9 cellular contexts compared by ENCODE assay signal in the genomic region with DNA sequence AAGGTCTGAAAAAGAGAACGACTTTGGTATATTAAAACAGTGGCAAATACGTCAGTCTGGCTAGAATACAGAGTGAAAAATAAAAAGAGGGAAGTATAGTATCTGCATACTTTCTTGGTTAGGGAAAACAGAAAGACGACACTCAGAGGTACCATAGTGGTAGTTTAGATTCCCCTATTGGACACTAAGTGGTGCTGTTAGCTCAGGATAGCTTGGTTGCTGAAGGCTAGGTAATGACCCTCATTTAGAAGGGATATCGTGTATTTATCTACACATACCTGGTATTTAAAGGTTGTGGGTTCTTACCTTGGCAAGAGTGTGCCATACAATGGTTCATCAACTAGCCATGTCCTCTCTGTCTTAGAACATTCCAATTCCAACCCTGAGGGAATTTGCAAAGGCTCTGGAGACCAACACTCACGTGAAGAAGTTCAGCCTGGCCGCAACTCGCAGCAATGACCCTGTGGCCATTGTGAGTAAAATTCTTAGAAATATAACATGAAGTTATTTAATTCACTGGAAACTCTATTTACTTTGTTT. TPM values are rescaled to one million over a fixed set of nuclear protein-coding genes. Genes with fewer than 3 reads are reported as not detected.
DNase-seq lines count a peak whose midpoint lies in the region; ATAC-seq and TF ChIP-seq lines count a peak whose summit lies in the region.
"Had no signal": no experiment of that assay in that cellular context is flagged by ENCODE, and none has a peak within 500 bp of the region (broad histone marks: within the 10 kb centered on the region; RNA-seq: fewer than 3 reads in every experiment).

No MANE protein-coding gene starts in this region.

- no peak for ATAC-seq in GM18867 (IDR thresholded peaks at IDR 0.05; ENCODE audit: unreplicated experiment)
- no peak for ATAC-seq in HG03521 (IDR thresholded peaks at IDR 0.05; ENCODE audit: unreplicated experiment)
- no peak for ATAC-seq in HG03135 (IDR thresholded peaks at IDR 0.05; ENCODE audit: unreplicated experiment)
- ATAC-seq: stimulated activated naive CD8-positive, alpha-beta T cell treated with anti-CD3 and anti-CD28 coated beads, Interleukin-15, Interleukin-2, amounts not matched to agents 100 U/mL and 50 U/mL, for 24 hours had no signal

- 69% methylated on average over 7 of the region's 7 CpGs for WGBS in liver

- no peaks in the 10 kb centered on the region for H3K27me3 ChIP-seq in liver (ENCODE audit: control insufficient read depth in 4 of 4, insufficient read depth in 4 of 4, low read length in 3 of 4)

- no peak overlapping the region for H3K27ac ChIP-seq in liver (ENCODE audit: low read depth in 1 of 2, low read length in 2 of 2)

- H3K4me1 ChIP-seq in liver (ENCODE audit: control insufficient read depth in 4 of 4, insufficient read depth in 4 of 4, low read length in 3 of 4) = no peaks in the 10 kb centered on the region

- H3K36me3 ChIP-seq in liver (ENCODE audit: control insufficient read depth in 4 of 4, insufficient read depth in 3 of 4, low read depth in 1 of 4, low read length in 3 of 4) = no peaks in the 10 kb centered on the region

- DNase-seq in GDM1 (lab: John Stamatoyannopoulos, UW) (peak; percentile 47), Kasumi-1 (lab: John Stamatoyannopoulos, UW) (peak; percentile 43 to 44), amniotic epithelial cell (ENCODE audit: low read depth) (peak; percentile 25), NCI-H146 treated with DMSO at 0.1 percent for 48 hours (lab: John Stamatoyannopoulos, UW; ENCODE audit: unreplicated experiment) (no peak)
- DNase-seq: stimulated activated naive CD8-positive, alpha-beta T cell treated with anti-CD3 and anti-CD28 coated beads, Interleukin-15, Interleukin-2, amounts not matched to agents 100 U/mL and 50 U/mL, for 24 hours had no signal

- H3K9me3 ChIP-seq in liver (ENCODE audit: control insufficient read depth in 4 of 4, low read length in 3 of 4) = no peaks in the 10 kb centered on the region

- peak; percentile 58 for TF ChIP-seq CTCF in liver (IDR thresholded peaks at IDR 0.05; ENCODE audit: low read depth, low read length, missing input control)

- H3K9ac ChIP-seq in liver (ENCODE audit: low read depth in 1 of 2, low read length in 2 of 2) = no peak overlapping the region

- no peak overlapping the region for H3K4me3 ChIP-seq in liver (ENCODE audit: low read depth in 1 of 3, low read length in 3 of 3)

- peak; percentile 87 to 89 for TF ChIP-seq RAD21 in liver (IDR thresholded peaks at IDR 0.05)

TF ChIP-seq in liver, 16 proteins besides CTCF, POLR2A, EP300 and RAD21:
- no peak for TF ChIP-seq GABPA (IDR thresholded peaks at IDR 0.05 in 1 of 2, conservative IDR thresholded peaks at IDR 0.05 in 1 of 2)
- no peak for TF ChIP-seq EGR1 (IDR thresholded peaks at IDR 0.05; ENCODE audit: low read depth in 2 of 2)
- TF ChIP-seq, protein P1, sequence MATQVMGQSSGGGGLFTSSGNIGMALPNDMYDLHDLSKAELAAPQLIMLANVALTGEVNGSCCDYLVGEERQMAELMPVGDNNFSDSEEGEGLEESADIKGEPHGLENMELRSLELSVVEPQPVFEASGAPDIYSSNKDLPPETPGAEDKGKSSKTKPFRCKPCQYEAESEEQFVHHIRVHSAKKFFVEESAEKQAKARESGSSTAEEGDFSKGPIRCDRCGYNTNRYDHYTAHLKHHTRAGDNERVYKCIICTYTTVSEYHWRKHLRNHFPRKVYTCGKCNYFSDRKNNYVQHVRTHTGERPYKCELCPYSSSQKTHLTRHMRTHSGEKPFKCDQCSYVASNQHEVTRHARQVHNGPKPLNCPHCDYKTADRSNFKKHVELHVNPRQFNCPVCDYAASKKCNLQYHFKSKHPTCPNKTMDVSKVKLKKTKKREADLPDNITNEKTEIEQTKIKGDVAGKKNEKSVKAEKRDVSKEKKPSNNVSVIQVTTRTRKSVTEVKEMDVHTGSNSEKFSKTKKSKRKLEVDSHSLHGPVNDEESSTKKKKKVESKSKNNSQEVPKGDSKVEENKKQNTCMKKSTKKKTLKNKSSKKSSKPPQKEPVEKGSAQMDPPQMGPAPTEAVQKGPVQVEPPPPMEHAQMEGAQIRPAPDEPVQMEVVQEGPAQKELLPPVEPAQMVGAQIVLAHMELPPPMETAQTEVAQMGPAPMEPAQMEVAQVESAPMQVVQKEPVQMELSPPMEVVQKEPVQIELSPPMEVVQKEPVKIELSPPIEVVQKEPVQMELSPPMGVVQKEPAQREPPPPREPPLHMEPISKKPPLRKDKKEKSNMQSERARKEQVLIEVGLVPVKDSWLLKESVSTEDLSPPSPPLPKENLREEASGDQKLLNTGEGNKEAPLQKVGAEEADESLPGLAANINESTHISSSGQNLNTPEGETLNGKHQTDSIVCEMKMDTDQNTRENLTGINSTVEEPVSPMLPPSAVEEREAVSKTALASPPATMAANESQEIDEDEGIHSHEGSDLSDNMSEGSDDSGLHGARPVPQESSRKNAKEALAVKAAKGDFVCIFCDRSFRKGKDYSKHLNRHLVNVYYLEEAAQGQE (IDR thresholded peaks at IDR 0.05) = no peak
- TF ChIP-seq YY1 (IDR thresholded peaks at IDR 0.05) = no peak
- TF ChIP-seq RXRA (IDR thresholded peaks at IDR 0.05) = no peak
- no peak for TF ChIP-seq TAF1 (conservative IDR thresholded peaks at IDR 0.05)
- TF ChIP-seq HNF4G (IDR thresholded peaks at IDR 0.05) = no peak
- TF ChIP-seq, protein P2, sequence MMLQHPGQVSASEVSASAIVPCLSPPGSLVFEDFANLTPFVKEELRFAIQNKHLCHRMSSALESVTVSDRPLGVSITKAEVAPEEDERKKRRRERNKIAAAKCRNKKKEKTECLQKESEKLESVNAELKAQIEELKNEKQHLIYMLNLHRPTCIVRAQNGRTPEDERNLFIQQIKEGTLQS (IDR thresholded peaks at IDR 0.05) = no peak
- TF ChIP-seq, protein P3, sequence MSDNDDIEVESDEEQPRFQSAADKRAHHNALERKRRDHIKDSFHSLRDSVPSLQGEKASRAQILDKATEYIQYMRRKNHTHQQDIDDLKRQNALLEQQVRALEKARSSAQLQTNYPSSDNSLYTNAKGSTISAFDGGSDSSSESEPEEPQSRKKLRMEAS (IDR thresholded peaks at IDR 0.05) = no peak
- TF ChIP-seq NR2F2 (IDR thresholded peaks at IDR 0.05) = no peak
- TF ChIP-seq, protein P4, sequence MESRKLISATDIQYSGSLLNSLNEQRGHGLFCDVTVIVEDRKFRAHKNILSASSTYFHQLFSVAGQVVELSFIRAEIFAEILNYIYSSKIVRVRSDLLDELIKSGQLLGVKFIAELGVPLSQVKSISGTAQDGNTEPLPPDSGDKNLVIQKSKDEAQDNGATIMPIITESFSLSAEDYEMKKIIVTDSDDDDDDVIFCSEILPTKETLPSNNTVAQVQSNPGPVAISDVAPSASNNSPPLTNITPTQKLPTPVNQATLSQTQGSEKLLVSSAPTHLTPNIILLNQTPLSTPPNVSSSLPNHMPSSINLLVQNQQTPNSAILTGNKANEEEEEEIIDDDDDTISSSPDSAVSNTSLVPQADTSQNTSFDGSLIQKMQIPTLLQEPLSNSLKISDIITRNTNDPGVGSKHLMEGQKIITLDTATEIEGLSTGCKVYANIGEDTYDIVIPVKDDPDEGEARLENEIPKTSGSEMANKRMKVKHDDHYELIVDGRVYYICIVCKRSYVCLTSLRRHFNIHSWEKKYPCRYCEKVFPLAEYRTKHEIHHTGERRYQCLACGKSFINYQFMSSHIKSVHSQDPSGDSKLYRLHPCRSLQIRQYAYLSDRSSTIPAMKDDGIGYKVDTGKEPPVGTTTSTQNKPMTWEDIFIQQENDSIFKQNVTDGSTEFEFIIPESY (IDR thresholded peaks at IDR 0.05) = no peak
- no peak for TF ChIP-seq JUND (IDR thresholded peaks at IDR 0.05)
- no peak for TF ChIP-seq SP1 (IDR thresholded peaks at IDR 0.05)
- TF ChIP-seq FOXA2 (IDR thresholded peaks at IDR 0.05) = no peak
- TF ChIP-seq HNF4A (conservative IDR thresholded peaks at IDR 0.05) = no peak
TF ChIP-seq in liver: peak in this region for 0.

RNA-seq across cellular contexts. Expression of a gene that starts 31.0 kb away (rescaled TPM):
- total RNA-seq in liver = 1 to 10 TPM; 1.6 to 2.1 TPM
- under 1 TPM; 0.46 to 0.51 TPM for polyA plus RNA-seq in liver

RNA-seq across cellular contexts. Expression of a gene that starts 45.0 kb away (rescaled TPM):
- 1 to 10 TPM; 5.2 to 5.8 TPM for total RNA-seq in liver
- polyA plus RNA-seq in liver = 1 to 10 TPM; 7.1 to 9.4 TPM

RNA-seq across cellular contexts. Expression of a gene that starts 47.0 kb away (rescaled TPM):
- total RNA-seq in liver = 10 to 100 TPM; 16.0 to 23.9 TPM
- polyA plus RNA-seq in liver = 10 to 100 TPM in 1 of 2 donors, 1 to 10 TPM in 1; 7.2 to 12.1 TPM
